Comparison of ENCODE assay signal across 11 cellular contexts in the genomic region with DNA sequence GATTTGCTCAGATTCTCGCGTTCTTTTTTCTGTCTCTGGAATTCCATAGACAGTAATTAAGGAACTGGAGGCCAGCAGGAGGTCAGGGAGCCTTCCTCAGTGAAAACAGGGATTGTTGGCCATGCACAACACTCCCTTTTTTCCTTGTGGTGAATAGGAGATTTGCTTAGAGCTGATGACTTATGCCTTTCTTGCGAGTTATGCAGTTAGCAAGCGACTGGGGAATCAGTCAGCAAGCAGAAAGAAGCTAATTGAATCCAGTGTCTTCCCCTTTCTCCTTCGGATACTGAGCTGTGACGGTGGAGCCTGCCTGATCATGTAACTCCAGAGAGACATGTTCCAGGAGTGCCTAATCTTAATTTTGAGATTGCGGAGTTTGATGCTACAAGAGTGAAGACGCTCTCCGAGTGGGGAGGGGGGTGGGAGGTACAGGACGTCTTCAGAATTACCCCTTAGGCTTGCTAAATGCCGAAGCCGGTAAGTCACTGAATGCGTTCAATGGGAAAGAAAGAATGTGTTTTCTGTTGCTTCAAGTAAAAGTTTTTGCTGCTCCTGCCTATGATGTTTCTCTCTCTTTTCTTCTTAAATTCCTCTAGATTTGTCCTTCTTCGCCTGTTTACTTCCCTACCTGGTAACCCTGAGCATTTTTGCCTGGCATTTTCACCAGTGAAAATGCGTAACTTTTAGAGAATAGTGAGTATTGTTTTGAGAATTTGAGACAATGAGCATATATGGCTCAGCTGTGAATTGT.
DNase-seq lines count a peak whose midpoint lies in the region; ATAC-seq and TF ChIP-seq lines count a peak whose summit lies in the region.
"Had no signal": no experiment of that assay in that cellular context is flagged by ENCODE, and none has a peak within 500 bp of the region (broad histone marks: within the 10 kb centered on the region; RNA-seq: fewer than 3 reads in every experiment).

No MANE protein-coding gene starts in this region.

- H2BK12ac ChIP-seq in neuronal stem cell (ENCODE audit: low read length), result no peak overlapping the region

- no peak overlapping the region for H3K18ac ChIP-seq in neuronal stem cell (ENCODE audit: low read length)

- H3K27ac Mint-ChIP-seq in activated CD4-positive, alpha-beta T cell treated with anti-CD3 and anti-CD28 coated beads for 36 hours, result no peak overlapping the region
- H3K27ac Mint-ChIP-seq in CD8-positive, alpha-beta T cell, result no peak overlapping the region
- no peak overlapping the region for H3K27ac Mint-ChIP-seq in effector memory CD8-positive, alpha-beta T cell
- H3K27ac Mint-ChIP-seq: naive thymus-derived CD8-positive, alpha-beta T cell had no signal

- CTCF ChIA-PET in activated CD4-positive, alpha-beta T cell treated with anti-CD3 and anti-CD28 coated beads for 36 hours (lab: Charles Lee), result no interaction called here
- CTCF ChIA-PET in CD8-positive, alpha-beta T cell (lab: Charles Lee), result no interaction called here

- no peak for ATAC-seq in activated CD4-positive, alpha-beta T cell treated with anti-CD3 and anti-CD28 coated beads for 36 hours
- ATAC-seq in HG02759 (IDR thresholded peaks at IDR 0.05; ENCODE audit: unreplicated experiment), result no peak
- ATAC-seq in CD8-positive, alpha-beta T cell, result no peak
- no peak for ATAC-seq in effector memory CD8-positive, alpha-beta T cell (replicated peaks)
- ATAC-seq: naive thymus-derived CD8-positive, alpha-beta T cell had no signal

- WGBS in neuronal stem cell (ENCODE audit: extremely low coverage in 2 of 2, insufficient read length in 2 of 2, insufficient replicate concordance in 1 of 2), 2 donors, result no CpG with 5 or more reads among the region's 15 CpGs

- no peaks in the 10 kb centered on the region for H3K36me3 ChIP-seq in neuronal stem cell (replicated peaks in 1 of 2; ENCODE audit: control insufficient read depth in 2 of 2, insufficient read depth in 2 of 2, low read length in 2 of 2)
- no peaks in the 10 kb centered on the region for H3K36me3 ChIP-seq in CD8-positive, alpha-beta T cell (ENCODE audit: insufficient read depth, low read length)

- H3K27me3 ChIP-seq in neuronal stem cell (ENCODE audit: control insufficient read depth in 3 of 3, insufficient read depth in 3 of 3, low read depth in 1 of 3, low read length in 3 of 3), result no peaks in the 10 kb centered on the region
- H3K27me3 ChIP-seq in CD8-positive, alpha-beta T cell (ENCODE audit: insufficient read depth, low read length), result no peaks in the 10 kb centered on the region

- DNase-seq in AG09309 (ENCODE audit: low read depth) (no peak), T1000 (lab: John Stamatoyannopoulos, UW) (peak; percentile 9), fibroblast of the conjunctiva (ENCODE audit: low read depth) (peak; percentile 73), neuronal stem cell (ENCODE audit: low spot score) (peak; percentile 74)
- no peak for DNase-seq in activated CD4-positive, alpha-beta T cell treated with anti-CD3 and anti-CD28 coated beads for 36 hours
- DNase-seq in CD8-positive, alpha-beta T cell, result no peak
- no peak for DNase-seq in effector memory CD8-positive, alpha-beta T cell
- DNase-seq: activated T-cell treated with anti-CD3 and anti-CD28 coated beads, Interleukin-2, amount 50 U/mL, for 1 hour; naive thymus-derived CD8-positive, alpha-beta T cell; NCI-H2227 treated with DMSO at 0.1 percent for 48 hours had no signal

- H2BK15ac ChIP-seq in neuronal stem cell (ENCODE audit: low read length), result no peak overlapping the region

- no peak for TF ChIP-seq CTCF in AG09309 (IDR thresholded peaks at IDR 0.05; ENCODE audit: control insufficient read depth, insufficient read depth, low read depth, low read length, missing control alignments)
- TF ChIP-seq CTCF in CD8-positive, alpha-beta T cell (IDR thresholded peaks at IDR 0.05), result no peak

- H3K9me3 ChIP-seq in neuronal stem cell (replicated peaks in 1 of 2; ENCODE audit: control insufficient read depth in 2 of 2, insufficient read depth in 1 of 2, low read depth in 1 of 2, low read length in 2 of 2), result peaks cover 0 to 2% of the 10 kb centered on the region in 2 donors
- no peaks in the 10 kb centered on the region for H3K9me3 ChIP-seq in CD8-positive, alpha-beta T cell (ENCODE audit: low read length)

- no peak overlapping the region for H2AK5ac ChIP-seq in neuronal stem cell (ENCODE audit: low read depth, low read length)

- H3K36me3 Mint-ChIP-seq in activated CD4-positive, alpha-beta T cell treated with anti-CD3 and anti-CD28 coated beads for 36 hours (ENCODE audit: low read depth), result no peaks in the 10 kb centered on the region
- no peaks in the 10 kb centered on the region for H3K36me3 Mint-ChIP-seq in CD8-positive, alpha-beta T cell
- H3K36me3 Mint-ChIP-seq in effector memory CD8-positive, alpha-beta T cell (ENCODE audit: insufficient read depth), result no peaks in the 10 kb centered on the region
- H3K36me3 Mint-ChIP-seq: naive thymus-derived CD8-positive, alpha-beta T cell had no signal

- H4K91ac ChIP-seq in neuronal stem cell (ENCODE audit: low read depth, low read length, poor library complexity), result no peak overlapping the region

- no peak overlapping the region for H3K4ac ChIP-seq in neuronal stem cell (ENCODE audit: low read length)

- no peaks in the 10 kb centered on the region for H3K9me3 Mint-ChIP-seq in activated CD4-positive, alpha-beta T cell treated with anti-CD3 and anti-CD28 coated beads for 36 hours (ENCODE audit: low read depth)
- H3K9me3 Mint-ChIP-seq in CD8-positive, alpha-beta T cell, result no peaks in the 10 kb centered on the region
- no peaks in the 10 kb centered on the region for H3K9me3 Mint-ChIP-seq in effector memory CD8-positive, alpha-beta T cell
- H3K9me3 Mint-ChIP-seq: naive thymus-derived CD8-positive, alpha-beta T cell had no signal

- H3K9ac ChIP-seq in neuronal stem cell (ENCODE audit: low read depth, low read length, poor library complexity), result no peak overlapping the region

- no peaks in the 10 kb centered on the region for H3K4me1 Mint-ChIP-seq in activated CD4-positive, alpha-beta T cell treated with anti-CD3 and anti-CD28 coated beads for 36 hours
- H3K4me1 Mint-ChIP-seq in CD8-positive, alpha-beta T cell (ENCODE audit: low read depth), result no peaks in the 10 kb centered on the region
- no peaks in the 10 kb centered on the region for H3K4me1 Mint-ChIP-seq in effector memory CD8-positive, alpha-beta T cell (ENCODE audit: low read depth in 2 of 2)
- H3K4me1 Mint-ChIP-seq: naive thymus-derived CD8-positive, alpha-beta T cell had no signal

- peak overlapping the region; percentile 48 for H3K4me3 ChIP-seq in AG09309 (ENCODE audit: control insufficient read depth, low read depth, low read length)
- H3K4me3 ChIP-seq in neuronal stem cell (ENCODE audit: low read length in 2 of 2), result peak overlapping the region; percentile 12 to 35
- H3K4me3 ChIP-seq in CD8-positive, alpha-beta T cell (ENCODE audit: low read depth, low read length), result no peak overlapping the region

- peak overlapping the region; percentile 45 for H3K4me2 ChIP-seq in neuronal stem cell (ENCODE audit: insufficient read depth, low read length, poor library complexity, severe bottlenecking)

- no peak overlapping the region for H3K23ac ChIP-seq in neuronal stem cell (ENCODE audit: low read depth, low read length, poor library complexity)

- H3K4me3 Mint-ChIP-seq in activated CD4-positive, alpha-beta T cell treated with anti-CD3 and anti-CD28 coated beads for 36 hours, result no peak overlapping the region
- H3K4me3 Mint-ChIP-seq in CD8-positive, alpha-beta T cell, result no peak overlapping the region
- no peak overlapping the region for H3K4me3 Mint-ChIP-seq in effector memory CD8-positive, alpha-beta T cell
- H3K4me3 Mint-ChIP-seq: naive thymus-derived CD8-positive, alpha-beta T cell had no signal

- peaks cover 32% of the 10 kb centered on the region for H3K27me3 Mint-ChIP-seq in activated CD4-positive, alpha-beta T cell treated with anti-CD3 and anti-CD28 coated beads for 36 hours
- peaks cover 34% of the 10 kb centered on the region for H3K27me3 Mint-ChIP-seq in CD8-positive, alpha-beta T cell (ENCODE audit: low read depth)
- H3K27me3 Mint-ChIP-seq in effector memory CD8-positive, alpha-beta T cell, result peaks cover 58 to 79% of the 10 kb centered on the region in 2 donors

- H3K14ac ChIP-seq in neuronal stem cell (ENCODE audit: low read length), result no peak overlapping the region

- no peak overlapping the region for H4K8ac ChIP-seq in neuronal stem cell (ENCODE audit: low read depth, low read length)

- POLR2A ChIA-PET in activated CD4-positive, alpha-beta T cell treated with anti-CD3 and anti-CD28 coated beads for 36 hours (lab: Charles Lee), result no interaction called here
- POLR2A ChIA-PET in CD8-positive, alpha-beta T cell (lab: Charles Lee), result no interaction called here

- peaks cover 20 to 24% of the 10 kb centered on the region in 2 donors for H3K4me1 ChIP-seq in neuronal stem cell (ENCODE audit: control insufficient read depth in 2 of 2, insufficient read depth in 1 of 2, low read depth in 1 of 2, low read length in 2 of 2)
- no peaks in the 10 kb centered on the region for H3K4me1 ChIP-seq in CD8-positive, alpha-beta T cell (ENCODE audit: insufficient read depth, low read length)

- no peaks in the 10 kb centered on the region for H3K79me1 ChIP-seq in neuronal stem cell (ENCODE audit: low read depth, low read length)

- H2AFZ ChIP-seq in neuronal stem cell (ENCODE audit: low read length), result peak overlapping the region; percentile 67

- H2BK120ac ChIP-seq in neuronal stem cell (ENCODE audit: low read depth, low read length), result no peak overlapping the region

- no peak overlapping the region for H2BK5ac ChIP-seq in neuronal stem cell (ENCODE audit: low read length)

- intact Hi-C loops in activated CD4-positive, alpha-beta T cell treated with anti-CD3 and anti-CD28 coated beads for 36 hours (cut with DNase I, micrococcal nuclease), result no loop called here
- intact Hi-C loops in CD8-positive, alpha-beta T cell (cut with DNase I, micrococcal nuclease), result no loop called here

- peak overlapping the region; percentile 82 for H3K27ac ChIP-seq in neuronal stem cell (replicated peaks; ENCODE audit: low read length)
- no peak overlapping the region for H3K27ac ChIP-seq in CD8-positive, alpha-beta T cell (ENCODE audit: low read depth, low read length)

Comparison
In these comparisons a context has a peak if more than half of its experiments do, and no peak if none do; other contexts are left out.
1. DNase-seq: peak in T1000 (single experiment), fibroblast of the conjunctiva (single experiment) and neuronal stem cell (single experiment); none in AG09309 (single experiment), activated CD4-positive, alpha-beta T cell treated with anti-CD3 and anti-CD28 coated beads for 36 hours (single experiment), CD8-positive, alpha-beta T cell (0 of 7) and effector memory CD8-positive, alpha-beta T cell (0 of 3).